21 cellular contexts compared by ENCODE assay signal in genomic region chr19:46441775-46442332, GRCh38. TPM values are rescaled to one million over a fixed set of nuclear protein-coding genes. Genes with fewer than 3 reads are reported as not detected.
A peak's percentile ranks its signal among the peaks of the same experiment; 100 is the strongest.
DNase-seq lines count a peak whose midpoint lies in the region; ATAC-seq and TF ChIP-seq lines count a peak whose summit lies in the region.
"Had no signal": no experiment of that assay in that cellular context is flagged by ENCODE, and none has a peak within 500 bp of the region (broad histone marks: within the 10 kb centered on the region; RNA-seq: fewer than 3 reads in every experiment).

No MANE protein-coding gene starts in this region.

- BruUV-seq in Caco-2 (replicated peaks; lab: Mats Ljungman, UMichigan) = no TSS peak

- no peak for TF ChIP-seq CTCF in left ventricle myocardium inferior (IDR thresholded peaks at IDR 0.05; ENCODE audit: borderline replicate concordance)
- TF ChIP-seq CTCF in heart left ventricle (IDR thresholded peaks at IDR 0.05) = no peak
- TF ChIP-seq CTCF in fibroblast of pulmonary artery (IDR thresholded peaks at IDR 0.05; ENCODE audit: low read length, missing control alignments) = no peak
- TF ChIP-seq CTCF in osteoblast (IDR thresholded peaks at IDR 0.05; ENCODE audit: extremely low read depth, low read depth, low read length) = no peak
- TF ChIP-seq CTCF in Caco-2 (IDR thresholded peaks at IDR 0.05; ENCODE audit: insufficient read depth in 1 of 2, low read depth in 1 of 2, low read length in 1 of 2, severe bottlenecking in 1 of 2, unreplicated experiment in 1 of 2) = no peak

- 77 to 84% (median 81%) methylated on average over 4 of the region's 4 CpGs for WGBS in heart left ventricle, 4 donors

- H3K4me3 ChIP-seq in left ventricle myocardium inferior (no peak overlapping the region), heart left ventricle (no peak overlapping the region), fibroblast of pulmonary artery (replicated peaks; ENCODE audit: low read depth, low read length) (no peak overlapping the region), osteoblast (ENCODE audit: insufficient read depth, low read length) (no peak overlapping the region), Caco-2 (ENCODE audit: low read depth, low read length) (no peak overlapping the region)
- H3K4me3 ChIP-seq: BLaER1 treated with 17β-estradiol and CSF1 and Interleukin-3, amounts not matched to agents 10 nM and 100 nM had no signal

- CTCF ChIA-PET in Caco-2 (lab: Charles Lee) = interaction anchor here (0.6 kb wide), 1 partner anchor 309 kb away, joined by 3 read pairs; no protein-coding TSS in a partner anchor

- no peaks in the 10 kb centered on the region for H3K79me2 ChIP-seq in osteoblast (ENCODE audit: insufficient read depth, low read length)

- DNase-seq in left ventricle myocardium inferior = no peak
- no peak for DNase-seq in heart left ventricle
- peak; percentile 23 for DNase-seq in fibroblast of pulmonary artery (ENCODE audit: low read depth)
- DNase-seq in osteoblast (ENCODE audit: insufficient read length, low spot score, missing footprints) = peak; percentile 11
- DNase-seq in iPS-NIHi7 (ENCODE audit: extremely low spot score) = no peak
- DNase-seq in Caco-2 = no peak
- DNase-seq: GF-D8, HFFc6, NCI-H1048, NCI-H1436 treated with DMSO at 0.1 percent for 48 hours, NCI-H2081 treated with DMSO at 0.1 percent for 48 hours, NCI-H510A, NCI-H82, PC-3 had no signal

- no peak for TF ChIP-seq POLR2A in heart left ventricle (IDR thresholded peaks at IDR 0.05)

- no peaks in the 10 kb centered on the region for H4K20me1 ChIP-seq in osteoblast (ENCODE audit: insufficient read depth, low read length)
- H4K20me1 ChIP-seq: BLaER1 treated with 17β-estradiol and CSF1 and Interleukin-3, amounts not matched to agents 10 nM and 100 nM had no signal

- POLR2A ChIA-PET in Caco-2 (lab: Charles Lee) = no interaction called here

- no peaks in the 10 kb centered on the region for H3K9me3 Mint-ChIP-seq in Caco-2 (ENCODE audit: unreplicated experiment)
- H3K9me3 Mint-ChIP-seq: HFFc6 had no signal

- H3K4me1 ChIP-seq in left ventricle myocardium inferior (peaks cover 19% of the 10 kb centered on the region), heart left ventricle (peaks cover 0 to 19% (median 7%) of the 10 kb centered on the region in 12 donors), osteoblast (ENCODE audit: insufficient read depth, low read length) (peaks cover 6% of the 10 kb centered on the region), Caco-2 (no peaks in the 10 kb centered on the region)

- no peaks in the 10 kb centered on the region for H3K36me3 ChIP-seq in left ventricle myocardium inferior
- H3K36me3 ChIP-seq in heart left ventricle = no peaks in the 10 kb centered on the region
- no peaks in the 10 kb centered on the region for H3K36me3 ChIP-seq in osteoblast (ENCODE audit: insufficient read depth, low read length)
- no peaks in the 10 kb centered on the region for H3K36me3 ChIP-seq in Caco-2 (ENCODE audit: control insufficient read depth, insufficient read depth, low read length)
- H3K36me3 ChIP-seq: BLaER1 treated with 17β-estradiol and CSF1 and Interleukin-3, amounts not matched to agents 10 nM and 100 nM had no signal

- peak overlapping the region; percentile 40 for H3K27ac ChIP-seq in left ventricle myocardium inferior (replicated peaks)
- H3K27ac ChIP-seq in heart left ventricle = peak overlapping the region in 1 of 12 donors; percentile 14
- H3K27ac ChIP-seq in osteoblast (ENCODE audit: low read depth, low read length) = no peak overlapping the region
- H3K27ac ChIP-seq: BLaER1 treated with 17β-estradiol and CSF1 and Interleukin-3, amounts not matched to agents 10 nM and 100 nM; KMS-11 had no signal

- H3K27me3 ChIP-seq in left ventricle myocardium inferior (ENCODE audit: low read depth) (no peaks in the 10 kb centered on the region), heart left ventricle (no peaks in the 10 kb centered on the region), osteoblast (ENCODE audit: insufficient read depth, low read length) (no peaks in the 10 kb centered on the region), Caco-2 (replicated peaks; ENCODE audit: control insufficient read depth, insufficient read depth, low read length) (no peaks in the 10 kb centered on the region)
- H3K27me3 ChIP-seq: BLaER1 treated with 17β-estradiol and CSF1 and Interleukin-3, amounts not matched to agents 10 nM and 100 nM had no signal

- H3K4me2 ChIP-seq in osteoblast (ENCODE audit: insufficient read depth, low read length) = no peak overlapping the region
- H3K4me2 ChIP-seq: KMS-11 had no signal

- H3K4me3 Mint-ChIP-seq in Caco-2 (ENCODE audit: unreplicated experiment) = no peak overlapping the region
- H3K4me3 Mint-ChIP-seq: HFFc6 had no signal

- no peak overlapping the region for H3K27ac Mint-ChIP-seq in Caco-2 (ENCODE audit: unreplicated experiment)
- H3K27ac Mint-ChIP-seq: HFFc6 had no signal

- intact Hi-C loops in left ventricle myocardium inferior (cut with micrococcal nuclease) = no loop called here
- intact Hi-C loops in heart left ventricle (cut with DNase I) = no loop called here
- intact Hi-C loops in Caco-2 (cut with micrococcal nuclease; ENCODE audit: unreplicated experiment) = no loop called here

- no peaks in the 10 kb centered on the region for H3K4me1 Mint-ChIP-seq in Caco-2 (ENCODE audit: low read depth, unreplicated experiment)

- ATAC-seq in heart left ventricle = no peak
- ATAC-seq in GM21576 (IDR thresholded peaks at IDR 0.05; ENCODE audit: unreplicated experiment) = no peak
- ATAC-seq: HepG2, PC-3 had no signal

- H3K9me3 ChIP-seq in left ventricle myocardium inferior (replicated peaks) (no peaks in the 10 kb centered on the region), heart left ventricle (no peaks in the 10 kb centered on the region), osteoblast (ENCODE audit: low read depth, low read length) (no peaks in the 10 kb centered on the region), Caco-2 (no peaks in the 10 kb centered on the region)
- H3K9me3 ChIP-seq: BLaER1 treated with 17β-estradiol and CSF1 and Interleukin-3, amounts not matched to agents 10 nM and 100 nM had no signal

- H3K27me3 Mint-ChIP-seq in Caco-2 (ENCODE audit: insufficient read depth, unreplicated experiment) = no peaks in the 10 kb centered on the region

- no peaks in the 10 kb centered on the region for H3K36me3 Mint-ChIP-seq in Caco-2 (ENCODE audit: insufficient read depth, unreplicated experiment)

- H2AFZ ChIP-seq in osteoblast (ENCODE audit: low read length) = no peak overlapping the region

RNA-seq across cellular contexts. Expression of gene PNMA8C, which starts 13.1 kb away (rescaled TPM):
- not detected for total RNA-seq in left ventricle myocardium inferior
- total RNA-seq in heart left ventricle = under 1 TPM in 7 of 9 donors, not detected in 2; 0.07 to 0.19 (median 0.12) TPM
- polyA plus RNA-seq in heart left ventricle = under 1 TPM in 1 of 2 donors, not detected in 1; 0.08 TPM
- under 0.01 and 0.36 TPM in 2 replicates for total RNA-seq in osteoblast
- total RNA-seq in Caco-2 (2022) = not detected in 2 replicates
- total RNA-seq: Daoy, H4, HepG2, MCF 10A, PC-3 had no signal
- polyA plus RNA-seq: HepG2 had no signal

RNA-seq across cellular contexts. Expression of gene CCDC8, which starts 28.5 kb away (rescaled TPM):
- total RNA-seq in left ventricle myocardium inferior (30.8 TPM), heart left ventricle (10 to 100 TPM; 13.6 to 30.6 (median 24.7) TPM), osteoblast (17.4 and 22.1 TPM in 2 replicates), Caco-2 (2022) (0.18 and 0.37 TPM in 2 replicates)
- polyA plus RNA-seq in heart left ventricle = 10 to 100 TPM; 17.8 to 19.0 TPM
- total RNA-seq: H4, MCF 10A, PC-3 had no signal
- polyA plus RNA-seq: HepG2 had no signal

RNA-seq across cellular contexts. Expression of gene PNMA8A, which starts 29.5 kb away (rescaled TPM):
- total RNA-seq in left ventricle myocardium inferior = 8.4 TPM
- total RNA-seq in heart left ventricle = 10 to 100 TPM in 3 of 9 donors, 1 to 10 TPM in 6; 2.1 to 12.1 (median 9.3) TPM
- 1 to 10 TPM; 3.2 to 6.0 TPM for polyA plus RNA-seq in heart left ventricle
- total RNA-seq in osteoblast = 2.1 and 2.2 TPM in 2 replicates
- not detected in 2 replicates for total RNA-seq in Caco-2 (2022)
- total RNA-seq: H4, PC-3 had no signal

RNA-seq across cellular contexts. Expression of gene PNMA8B, which starts 53.8 kb away (rescaled TPM):
- total RNA-seq in left ventricle myocardium inferior (0.55 TPM), heart left ventricle (1 to 10 TPM in 2 of 9 donors, under 1 TPM in 7; 0.38 to 1.1 (median 0.69) TPM), osteoblast (0.72 and 1.2 TPM in 2 replicates), Caco-2 (2022) (0.11 TPM in 1 of 2 replicates, not detected in the other)
- polyA plus RNA-seq in heart left ventricle = under 1 TPM; 0.27 to 0.69 TPM
- total RNA-seq: H4, HepG2, MCF 10A, PC-3 had no signal
- polyA plus RNA-seq: HepG2 had no signal

Comparison
In these comparisons a context has a peak if more than half of its experiments do, and no peak if none do; other contexts are left out.
1. DNase-seq: peak in fibroblast of pulmonary artery (single experiment) and osteoblast (single experiment); none in left ventricle myocardium inferior (single experiment), heart left ventricle (0 of 5), iPS-NIHi7 (single experiment) and Caco-2 (0 of 2).
2. RNA of gene CCDC8, which starts 28.5 kb away (total RNA-seq): 30.8 TPM in left ventricle myocardium inferior (single experiment), 13.6 to 30.6 TPM in heart left ventricle and 17.4 to 22.1 TPM in osteoblast; 0.18 to 0.37 TPM in Caco-2; every median in the first group is over 10 times any median in the second.